In genomic region chr10:3778708-3779108, GRCh38 we compare ENCODE assay signal across 2 cellular contexts.
TF ChIP-seq lines count a peak whose summit lies in the region.

No MANE protein-coding gene starts in this region.

TF ChIP-seq in GM12878, 131 proteins besides CTCF, POLR2A, EP300 and RAD21 (continued from another document):
- 0 out of 2 replicates have a peak, but pooled peaks have one; percentile 37 for TF ChIP-seq MLLT1 (IDR thresholded peaks at IDR 0.05)
- peak; percentile 35; the same call in 1 of the 2 replicates for TF ChIP-seq POLR2AphosphoS5 (IDR thresholded peaks at IDR 0.05; ENCODE audit: low read length)
- TF ChIP-seq POLR2AphosphoS2 (IDR thresholded peaks at IDR 0.05; ENCODE audit: low read depth, low read length) = 0 out of 2 replicates have a peak, but pooled peaks have one; percentile 10

TF ChIP-seq in liver, 16 proteins besides CTCF, POLR2A, EP300 and RAD21 (continued from another document):
- TF ChIP-seq ATF3 (IDR thresholded peaks at IDR 0.05) (no peak), EGR1 (IDR thresholded peaks at IDR 0.05; ENCODE audit: low read depth in 2 of 2) (no peak), FOXA1 (IDR thresholded peaks at IDR 0.05) (no peak), TAF1 (conservative IDR thresholded peaks at IDR 0.05) (no peak), MAX (IDR thresholded peaks at IDR 0.05) (no peak), JUND (IDR thresholded peaks at IDR 0.05) (no peak), ZBTB33 (IDR thresholded peaks at IDR 0.05) (no peak), REST (IDR thresholded peaks at IDR 0.05) (no peak), FOXA2 (IDR thresholded peaks at IDR 0.05) (no peak)
